8 cellular contexts compared by ENCODE assay signal in the genomic region with DNA sequence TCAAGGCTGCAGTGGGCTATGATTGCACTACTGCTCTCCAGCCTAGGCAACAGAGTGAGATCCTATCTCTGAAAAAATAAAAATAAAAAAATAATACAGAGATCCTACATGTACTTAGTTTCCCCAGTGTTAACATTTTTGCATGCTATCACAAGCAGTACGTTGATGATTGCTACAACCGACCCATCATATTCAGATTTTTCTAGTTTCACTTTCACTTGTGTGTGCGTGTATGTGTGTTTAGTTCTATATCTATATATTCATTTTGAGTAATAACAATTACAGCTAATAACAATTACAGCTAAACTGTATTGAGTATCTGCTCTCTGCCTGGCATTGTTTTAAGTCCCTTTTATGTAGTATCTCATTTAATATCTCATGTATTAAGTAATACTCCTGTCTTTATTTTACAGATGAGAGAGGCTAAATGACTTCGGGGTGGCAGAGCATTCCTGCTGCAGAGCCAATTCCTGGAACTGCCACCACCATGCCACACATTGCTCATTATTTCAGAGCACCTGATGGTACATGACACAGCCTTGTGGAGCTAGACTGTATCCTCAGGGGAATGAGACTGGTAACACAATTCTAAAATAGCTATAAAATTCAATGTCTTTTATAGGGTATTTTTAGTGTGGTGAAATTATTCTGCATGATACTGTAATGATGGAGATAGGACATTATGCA.
DNase-seq lines count a peak whose midpoint lies in the region; ATAC-seq and TF ChIP-seq lines count a peak whose summit lies in the region.

No MANE protein-coding gene starts in this region.

- peak; percentile 52 for ATAC-seq in HG03045 (IDR thresholded peaks at IDR 0.05; ENCODE audit: unreplicated experiment)
- peak; percentile 85 for ATAC-seq in activated T-helper 17 cell treated with anti-CD3 and anti-CD28 coated beads, Interleukin-2, amount 50 U/mL, for 72 hours (replicated peaks)
- ATAC-seq in natural killer cell, result peak; percentile 59 to 76 (median 76)
- no peak for ATAC-seq in HG02970 (IDR thresholded peaks at IDR 0.05; ENCODE audit: low FRiP score, unreplicated experiment)

- H3K4me1 Mint-ChIP-seq in activated T-helper 17 cell treated with anti-CD3 and anti-CD28 coated beads, Interleukin-2, amount 50 U/mL, for 72 hours, result peaks cover 10% of the 10 kb centered on the region
- H3K4me1 Mint-ChIP-seq in natural killer cell, result peaks cover 11 to 12% of the 10 kb centered on the region in 2 donors

- peak; percentile 17 for DNase-seq in GM12865 (ENCODE audit: low read depth)
- DNase-seq in natural killer cell, result no peak
- no peak for DNase-seq in NCI-H187 (lab: John Stamatoyannopoulos, UW)
- no peak for DNase-seq in DMS79 (lab: John Stamatoyannopoulos, UW)
- no peak for DNase-seq in posterior vena cava (ENCODE audit: low spot score)

- H3K4me3 ChIP-seq in GM12865 (ENCODE audit: low read depth, low read length), result no peak overlapping the region

- intact Hi-C loops in natural killer cell (cut with micrococcal nuclease) (no loop called here), posterior vena cava (cut with DNase I) (no loop called here)

- H3K27ac Mint-ChIP-seq in activated T-helper 17 cell treated with anti-CD3 and anti-CD28 coated beads, Interleukin-2, amount 50 U/mL, for 72 hours, result peak overlapping the region; percentile 76
- H3K27ac Mint-ChIP-seq in natural killer cell, result peak overlapping the region; percentile 25 to 51

- H3K4me3 Mint-ChIP-seq in activated T-helper 17 cell treated with anti-CD3 and anti-CD28 coated beads, Interleukin-2, amount 50 U/mL, for 72 hours, result peak overlapping the region; percentile 70
- peak overlapping the region; percentile 84 for H3K4me3 Mint-ChIP-seq in natural killer cell

- no peaks in the 10 kb centered on the region for H3K27me3 Mint-ChIP-seq in activated T-helper 17 cell treated with anti-CD3 and anti-CD28 coated beads, Interleukin-2, amount 50 U/mL, for 72 hours
- no peaks in the 10 kb centered on the region for H3K27me3 Mint-ChIP-seq in natural killer cell (ENCODE audit: low read depth in 2 of 2)

- H3K9me3 Mint-ChIP-seq in activated T-helper 17 cell treated with anti-CD3 and anti-CD28 coated beads, Interleukin-2, amount 50 U/mL, for 72 hours, result peaks cover 7% of the 10 kb centered on the region
- H3K9me3 Mint-ChIP-seq in natural killer cell, result no peaks in the 10 kb centered on the region

- H3K36me3 Mint-ChIP-seq in activated T-helper 17 cell treated with anti-CD3 and anti-CD28 coated beads, Interleukin-2, amount 50 U/mL, for 72 hours (ENCODE audit: low read depth), result no peaks in the 10 kb centered on the region
- no peaks in the 10 kb centered on the region for H3K36me3 Mint-ChIP-seq in natural killer cell

- no peak for TF ChIP-seq CTCF in GM12865 (IDR thresholded peaks at IDR 0.05; ENCODE audit: insufficient read depth, low read depth, low read length, missing control alignments)
- TF ChIP-seq CTCF in natural killer cell (IDR thresholded peaks at IDR 0.05), result no peak
